In the genomic region with DNA sequence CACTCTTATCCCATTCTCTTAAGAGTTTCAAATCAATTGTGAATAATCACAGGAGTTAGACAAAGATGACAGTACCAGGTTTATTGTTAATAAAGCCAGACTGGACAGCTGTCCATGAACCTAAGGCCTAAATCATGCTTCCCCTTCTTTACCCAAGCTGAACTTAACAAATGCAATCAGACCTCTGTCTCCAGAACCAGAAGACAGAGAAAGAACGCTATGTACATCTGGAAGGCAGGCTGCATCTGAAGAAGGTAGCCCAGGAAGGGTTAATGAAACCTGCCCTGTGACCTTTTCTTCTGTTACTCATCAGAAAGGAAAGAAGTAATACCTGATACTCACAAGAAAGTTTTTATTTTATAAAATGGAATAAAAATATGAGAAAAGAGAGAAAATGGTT, we compare ENCODE assay signal across 22 cellular contexts.
DNase-seq lines count a peak whose midpoint lies in the region; ATAC-seq, FAIRE-seq and TF ChIP-seq lines count a peak whose summit lies in the region.
"Had no signal": no experiment of that assay in that cellular context is flagged by ENCODE, and none has a peak within 500 bp of the region (broad histone marks: within the 10 kb centered on the region; RNA-seq: fewer than 3 reads in every experiment).

No MANE protein-coding gene starts in this region.

- H3K36me3 ChIP-seq in heart right ventricle (no peaks in the 10 kb centered on the region), psoas muscle (ENCODE audit: insufficient read depth in 1 of 2, low read depth in 1 of 2) (no peaks in the 10 kb centered on the region), small intestine (ENCODE audit: control insufficient read depth in 2 of 2, insufficient read depth in 2 of 2, low read length in 2 of 2) (no peaks in the 10 kb centered on the region), mucosa of descending colon (ENCODE audit: low read depth) (no peaks in the 10 kb centered on the region)
- H3K36me3 ChIP-seq: BE2C had no signal

- no peak for FAIRE-seq in small intestine (lab: Jason Lieb, UNC)
- FAIRE-seq: A204.1, GM12878, GM19239, H1 had no signal

- intact Hi-C loops in heart right ventricle (cut with DNase I) (no loop called here), cardiac septum (cut with DNase I) (loop anchor here (5.0 to 10.0 kb wide), 2 partner anchors 117 to 395 kb away; partner anchors contain the start of gene EYA4), right cardiac atrium (cut with DNase I) (loop anchor here in 1 of 4 donors (10.0 kb wide), 1 partner anchor 415 kb away; no protein-coding TSS in a partner anchor), psoas muscle (cut with DNase I) (no loop called here), mucosa of descending colon (cut with DNase I, micrococcal nuclease) (no loop called here)

- H3K4me3 ChIP-seq in heart right ventricle: peak overlapping the region in 2 of 10 donors; percentile 2 to 25
- H3K4me3 ChIP-seq in right cardiac atrium (ENCODE audit: low read length): no peak overlapping the region
- peak overlapping the region; percentile 55 for H3K4me3 ChIP-seq in psoas muscle
- no peak overlapping the region for H3K4me3 ChIP-seq in small intestine (ENCODE audit: low read depth in 1 of 2, low read length in 2 of 2)
- H3K4me3 ChIP-seq in mucosa of descending colon: no peak overlapping the region
- H3K4me3 ChIP-seq: GM12878 had no signal

- peak overlapping the region in 9 of 10 donors; percentile 17 to 71 (median 49) for H3K27ac ChIP-seq in heart right ventricle
- peak overlapping the region; percentile 61 for H3K27ac ChIP-seq in right cardiac atrium (ENCODE audit: low read length)
- peak overlapping the region; percentile 86 for H3K27ac ChIP-seq in psoas muscle
- no peak overlapping the region for H3K27ac ChIP-seq in small intestine (ENCODE audit: low read depth in 1 of 2, low read length in 1 of 2)

- H3K9me3 ChIP-seq in heart right ventricle (no peaks in the 10 kb centered on the region), right cardiac atrium (ENCODE audit: control insufficient read depth, low read length) (no peaks in the 10 kb centered on the region), psoas muscle (no peaks in the 10 kb centered on the region), small intestine (ENCODE audit: control insufficient read depth, low read depth) (no peaks in the 10 kb centered on the region), mucosa of descending colon (no peaks in the 10 kb centered on the region)
- H3K9me3 ChIP-seq: BE2C had no signal

- DNase-seq in heart right ventricle (no peak), cardiac septum (ENCODE audit: low spot score) (no peak), right cardiac atrium (no peak), psoas muscle (no peak), small intestine (no peak), mucosa of descending colon (no peak)
- DNase-seq: ACHN; BE2C; C1 segment of cervical spinal cord; CD4-positive, CD25-positive, alpha-beta regulatory T cell; CD8-positive, alpha-beta memory T cell; COR-L47; DMS 273 treated with DMSO at 0.1 percent for 48 hours; DMS53; DND-41; EL; H9 had no signal

- WGBS in heart right ventricle, 2 donors: 88 to 95% methylated on average over 1 of the region's 1 CpG
- WGBS in right cardiac atrium: 94% methylated on average over 1 of the region's 1 CpG
- 34 to 62% (median 40%) methylated on average over 1 of the region's 1 CpG for WGBS in psoas muscle, 3 donors
- WGBS in small intestine, 3 donors: 80 to 100% (median 93%) methylated on average over 1 of the region's 1 CpG

- H3K4me1 ChIP-seq in heart right ventricle (peaks cover 0 to 3% (median 0%) of the 10 kb centered on the region in 9 donors), right cardiac atrium (ENCODE audit: control insufficient read depth, insufficient read depth, low read length) (peaks cover 2% of the 10 kb centered on the region), psoas muscle (peaks cover 38% of the 10 kb centered on the region), small intestine (ENCODE audit: control insufficient read depth in 2 of 2, insufficient read depth in 1 of 2, low read depth in 1 of 2, low read length in 1 of 2) (no peaks in the 10 kb centered on the region), mucosa of descending colon (ENCODE audit: low read depth) (no peaks in the 10 kb centered on the region)

- peak in 1 of 8 donors; percentile 38 for ATAC-seq in heart right ventricle
- no peak for ATAC-seq in right cardiac atrium
- ATAC-seq in psoas muscle: peak; percentile 43 to 87 (median 74)
- no peak for ATAC-seq in GM18909 (IDR thresholded peaks at IDR 0.05; ENCODE audit: poor library complexity, unreplicated experiment)
- ATAC-seq in mucosa of descending colon: no peak
- ATAC-seq: GM12878 had no signal

- H3K27me3 ChIP-seq in heart right ventricle: no peaks in the 10 kb centered on the region
- H3K27me3 ChIP-seq in right cardiac atrium (ENCODE audit: control insufficient read depth, insufficient read depth): no peaks in the 10 kb centered on the region
- H3K27me3 ChIP-seq in psoas muscle (ENCODE audit: insufficient read depth in 3 of 3, low read length in 2 of 3): no peaks in the 10 kb centered on the region
- no peaks in the 10 kb centered on the region for H3K27me3 ChIP-seq in small intestine (ENCODE audit: control insufficient read depth in 2 of 2, insufficient read depth in 2 of 2, low read length in 2 of 2)
- H3K27me3 ChIP-seq: BE2C had no signal

- TF ChIP-seq CTCF in heart right ventricle (IDR thresholded peaks at IDR 0.05): no peak
- TF ChIP-seq CTCF in psoas muscle (IDR thresholded peaks at IDR 0.05): no peak
- no peak for TF ChIP-seq CTCF in mucosa of descending colon (IDR thresholded peaks at IDR 0.05)

Comparison
In these comparisons a context has a peak if more than half of its experiments do, and no peak if none do; other contexts are left out.
1. ATAC-seq: peak in psoas muscle (4 of 4); none in right cardiac atrium (0 of 2), GM18909 (single experiment) and mucosa of descending colon (single experiment).
2. H3K27ac ChIP-seq: peak in heart right ventricle (9 of 10), right cardiac atrium (single experiment) and psoas muscle (single experiment); none in small intestine (0 of 2).